Comparison of ENCODE assay signal across 2 cellular contexts in the genomic region with DNA sequence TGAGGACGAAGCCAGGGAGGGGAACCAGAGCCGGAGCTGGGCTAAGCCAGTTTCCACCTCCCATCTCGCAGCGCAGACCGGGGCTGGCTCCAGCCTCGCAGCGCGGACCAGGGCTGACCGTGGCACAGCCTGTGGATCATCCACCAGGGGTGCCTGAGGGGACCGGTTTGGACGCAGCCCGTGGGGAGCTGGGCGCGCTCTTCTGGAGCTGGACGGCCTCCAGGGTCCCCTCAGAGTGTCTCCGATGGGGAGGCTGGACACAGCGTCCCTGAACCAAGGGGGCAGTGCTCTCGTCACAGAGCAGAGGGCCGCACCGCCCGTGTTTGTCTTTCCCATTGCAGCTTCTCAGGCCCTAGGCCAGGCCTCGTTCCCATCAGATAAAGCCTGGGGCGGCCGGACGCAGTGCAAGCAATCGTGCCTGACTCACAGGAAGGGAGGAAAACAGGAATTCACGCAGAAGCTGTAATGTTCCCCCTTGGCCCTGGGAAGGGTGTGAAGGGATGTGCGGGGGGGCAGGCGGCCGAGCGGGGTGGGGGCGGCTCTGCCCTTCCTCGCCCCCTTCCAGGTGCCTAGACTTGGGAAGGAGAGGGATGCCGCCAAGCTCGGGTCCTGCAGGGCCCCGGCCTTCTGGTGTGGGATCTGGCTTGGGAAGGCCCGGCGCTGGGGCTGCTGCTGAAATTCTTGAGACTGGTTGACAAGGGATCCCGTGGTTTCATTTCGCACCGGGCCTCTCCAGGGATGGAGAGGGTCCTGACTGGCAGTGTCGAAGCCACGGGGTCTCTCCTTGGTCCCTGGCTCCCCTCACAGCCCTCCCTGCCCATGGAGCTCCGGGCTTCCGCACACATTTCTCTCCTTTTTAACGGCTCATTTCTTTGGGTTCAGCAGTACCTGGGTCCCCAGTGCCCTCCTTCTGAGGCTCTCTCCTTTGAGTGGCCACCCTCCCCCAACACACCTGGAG.
TF ChIP-seq lines count a peak whose summit lies in the region.

No MANE protein-coding gene starts in this region.

TF ChIP-seq in K562, 482 proteins besides CTCF, POLR2A, EP300 and RAD21 (continues in another document):
- TF ChIP-seq CREM (IDR thresholded peaks at IDR 0.05; ENCODE audit: low read depth): peak; percentile 32; the same call in 1 of the 2 replicates
- 0 out of 2 replicates have a peak, but pooled peaks have one; percentile 25 for TF ChIP-seq MEF2D (tag; conservative IDR thresholded peaks at IDR 0.05; ENCODE audit: low read depth)
- TF ChIP-seq, protein P1, sequence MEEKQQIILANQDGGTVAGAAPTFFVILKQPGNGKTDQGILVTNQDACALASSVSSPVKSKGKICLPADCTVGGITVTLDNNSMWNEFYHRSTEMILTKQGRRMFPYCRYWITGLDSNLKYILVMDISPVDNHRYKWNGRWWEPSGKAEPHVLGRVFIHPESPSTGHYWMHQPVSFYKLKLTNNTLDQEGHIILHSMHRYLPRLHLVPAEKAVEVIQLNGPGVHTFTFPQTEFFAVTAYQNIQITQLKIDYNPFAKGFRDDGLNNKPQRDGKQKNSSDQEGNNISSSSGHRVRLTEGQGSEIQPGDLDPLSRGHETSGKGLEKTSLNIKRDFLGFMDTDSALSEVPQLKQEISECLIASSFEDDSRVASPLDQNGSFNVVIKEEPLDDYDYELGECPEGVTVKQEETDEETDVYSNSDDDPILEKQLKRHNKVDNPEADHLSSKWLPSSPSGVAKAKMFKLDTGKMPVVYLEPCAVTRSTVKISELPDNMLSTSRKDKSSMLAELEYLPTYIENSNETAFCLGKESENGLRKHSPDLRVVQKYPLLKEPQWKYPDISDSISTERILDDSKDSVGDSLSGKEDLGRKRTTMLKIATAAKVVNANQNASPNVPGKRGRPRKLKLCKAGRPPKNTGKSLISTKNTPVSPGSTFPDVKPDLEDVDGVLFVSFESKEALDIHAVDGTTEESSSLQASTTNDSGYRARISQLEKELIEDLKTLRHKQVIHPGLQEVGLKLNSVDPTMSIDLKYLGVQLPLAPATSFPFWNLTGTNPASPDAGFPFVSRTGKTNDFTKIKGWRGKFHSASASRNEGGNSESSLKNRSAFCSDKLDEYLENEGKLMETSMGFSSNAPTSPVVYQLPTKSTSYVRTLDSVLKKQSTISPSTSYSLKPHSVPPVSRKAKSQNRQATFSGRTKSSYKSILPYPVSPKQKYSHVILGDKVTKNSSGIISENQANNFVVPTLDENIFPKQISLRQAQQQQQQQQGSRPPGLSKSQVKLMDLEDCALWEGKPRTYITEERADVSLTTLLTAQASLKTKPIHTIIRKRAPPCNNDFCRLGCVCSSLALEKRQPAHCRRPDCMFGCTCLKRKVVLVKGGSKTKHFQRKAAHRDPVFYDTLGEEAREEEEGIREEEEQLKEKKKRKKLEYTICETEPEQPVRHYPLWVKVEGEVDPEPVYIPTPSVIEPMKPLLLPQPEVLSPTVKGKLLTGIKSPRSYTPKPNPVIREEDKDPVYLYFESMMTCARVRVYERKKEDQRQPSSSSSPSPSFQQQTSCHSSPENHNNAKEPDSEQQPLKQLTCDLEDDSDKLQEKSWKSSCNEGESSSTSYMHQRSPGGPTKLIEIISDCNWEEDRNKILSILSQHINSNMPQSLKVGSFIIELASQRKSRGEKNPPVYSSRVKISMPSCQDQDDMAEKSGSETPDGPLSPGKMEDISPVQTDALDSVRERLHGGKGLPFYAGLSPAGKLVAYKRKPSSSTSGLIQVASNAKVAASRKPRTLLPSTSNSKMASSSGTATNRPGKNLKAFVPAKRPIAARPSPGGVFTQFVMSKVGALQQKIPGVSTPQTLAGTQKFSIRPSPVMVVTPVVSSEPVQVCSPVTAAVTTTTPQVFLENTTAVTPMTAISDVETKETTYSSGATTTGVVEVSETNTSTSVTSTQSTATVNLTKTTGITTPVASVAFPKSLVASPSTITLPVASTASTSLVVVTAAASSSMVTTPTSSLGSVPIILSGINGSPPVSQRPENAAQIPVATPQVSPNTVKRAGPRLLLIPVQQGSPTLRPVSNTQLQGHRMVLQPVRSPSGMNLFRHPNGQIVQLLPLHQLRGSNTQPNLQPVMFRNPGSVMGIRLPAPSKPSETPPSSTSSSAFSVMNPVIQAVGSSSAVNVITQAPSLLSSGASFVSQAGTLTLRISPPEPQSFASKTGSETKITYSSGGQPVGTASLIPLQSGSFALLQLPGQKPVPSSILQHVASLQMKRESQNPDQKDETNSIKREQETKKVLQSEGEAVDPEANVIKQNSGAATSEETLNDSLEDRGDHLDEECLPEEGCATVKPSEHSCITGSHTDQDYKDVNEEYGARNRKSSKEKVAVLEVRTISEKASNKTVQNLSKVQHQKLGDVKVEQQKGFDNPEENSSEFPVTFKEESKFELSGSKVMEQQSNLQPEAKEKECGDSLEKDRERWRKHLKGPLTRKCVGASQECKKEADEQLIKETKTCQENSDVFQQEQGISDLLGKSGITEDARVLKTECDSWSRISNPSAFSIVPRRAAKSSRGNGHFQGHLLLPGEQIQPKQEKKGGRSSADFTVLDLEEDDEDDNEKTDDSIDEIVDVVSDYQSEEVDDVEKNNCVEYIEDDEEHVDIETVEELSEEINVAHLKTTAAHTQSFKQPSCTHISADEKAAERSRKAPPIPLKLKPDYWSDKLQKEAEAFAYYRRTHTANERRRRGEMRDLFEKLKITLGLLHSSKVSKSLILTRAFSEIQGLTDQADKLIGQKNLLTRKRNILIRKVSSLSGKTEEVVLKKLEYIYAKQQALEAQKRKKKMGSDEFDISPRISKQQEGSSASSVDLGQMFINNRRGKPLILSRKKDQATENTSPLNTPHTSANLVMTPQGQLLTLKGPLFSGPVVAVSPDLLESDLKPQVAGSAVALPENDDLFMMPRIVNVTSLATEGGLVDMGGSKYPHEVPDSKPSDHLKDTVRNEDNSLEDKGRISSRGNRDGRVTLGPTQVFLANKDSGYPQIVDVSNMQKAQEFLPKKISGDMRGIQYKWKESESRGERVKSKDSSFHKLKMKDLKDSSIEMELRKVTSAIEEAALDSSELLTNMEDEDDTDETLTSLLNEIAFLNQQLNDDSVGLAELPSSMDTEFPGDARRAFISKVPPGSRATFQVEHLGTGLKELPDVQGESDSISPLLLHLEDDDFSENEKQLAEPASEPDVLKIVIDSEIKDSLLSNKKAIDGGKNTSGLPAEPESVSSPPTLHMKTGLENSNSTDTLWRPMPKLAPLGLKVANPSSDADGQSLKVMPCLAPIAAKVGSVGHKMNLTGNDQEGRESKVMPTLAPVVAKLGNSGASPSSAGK (IDR thresholded peaks at IDR 0.05): peak; percentile 67
- peak; percentile 31; the same call in 1 of the 2 replicates for TF ChIP-seq POLR2G (IDR thresholded peaks at IDR 0.05; ENCODE audit: low read depth, low read length)

TF ChIP-seq in endothelial cell of umbilical vein, 7 proteins besides CTCF, POLR2A, EP300 and RAD21:
- TF ChIP-seq GATA2 (IDR thresholded peaks at IDR 0.05; ENCODE audit: insufficient read depth, insufficient read length, low read depth, low read length): peak; percentile 84
- peak; percentile 43 for TF ChIP-seq POLR2AphosphoS5 (IDR thresholded peaks at IDR 0.05; ENCODE audit: insufficient read depth, low read depth, low read length)
- TF ChIP-seq FOS (IDR thresholded peaks at IDR 0.05; ENCODE audit: borderline replicate concordance, insufficient read depth, low read length): peak; percentile 37
